Comparison of ENCODE assay signal across 8 cellular contexts in the genomic region with DNA sequence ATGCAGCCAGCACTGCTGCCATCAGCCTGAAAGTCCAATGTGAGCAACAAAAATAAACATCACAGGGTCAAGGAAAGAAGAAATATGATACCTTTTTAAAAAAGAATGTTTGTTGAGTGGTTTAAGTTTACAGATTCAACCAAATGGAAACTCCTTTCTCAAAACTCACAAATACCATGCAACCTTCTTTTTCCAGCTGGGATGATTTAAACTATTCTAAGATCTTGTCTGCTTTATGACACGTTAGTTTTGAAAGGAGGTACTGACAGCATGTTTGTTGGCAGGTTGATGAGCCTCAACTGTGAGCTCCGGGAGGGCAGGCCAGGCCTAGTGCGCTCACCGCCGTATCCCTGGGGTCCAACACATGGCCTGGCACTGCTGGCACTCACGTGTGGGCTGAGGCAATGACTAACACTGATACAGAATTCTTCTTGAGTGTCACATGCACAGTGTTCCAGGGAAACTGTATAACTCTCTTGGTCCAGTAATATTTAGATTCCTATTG. TPM values are rescaled to one million over a fixed set of nuclear protein-coding genes. Genes with fewer than 3 reads are reported as not detected.
A peak's percentile ranks its signal among the peaks of the same experiment; 100 is the strongest.
DNase-seq lines count a peak whose midpoint lies in the region; ATAC-seq and TF ChIP-seq lines count a peak whose summit lies in the region.

No MANE protein-coding gene starts in this region.

- WGBS in right cardiac atrium = 29% methylated on average over 6 of the region's 6 CpGs

- H3K4me1 ChIP-seq in adipocyte (ENCODE audit: control insufficient read depth, insufficient read depth, low read length) = peaks cover 75% of the 10 kb centered on the region
- H3K4me1 ChIP-seq in right cardiac atrium (ENCODE audit: control insufficient read depth, insufficient read depth, low read length) = peaks cover 25% of the 10 kb centered on the region
- H3K4me1 ChIP-seq in gastrocnemius medialis = peaks cover 84 to 90% of the 10 kb centered on the region in 2 donors

- H3K9ac ChIP-seq in adipocyte (ENCODE audit: low read length) = peak overlapping the region; percentile 23

- H3K9me3 ChIP-seq in adipocyte (ENCODE audit: control insufficient read depth, low read length) (no peaks in the 10 kb centered on the region), right cardiac atrium (ENCODE audit: control insufficient read depth, low read length) (no peaks in the 10 kb centered on the region), gastrocnemius medialis (no peaks in the 10 kb centered on the region)

- in situ Hi-C loops in gastrocnemius medialis (cut with MboI; ENCODE audit: low sequenced_read_pairs in 4 of 4) = loop anchor here in 1 of 4 donors (10.0 kb wide), 1 partner anchor 70 kb away; no protein-coding TSS in a partner anchor

- H3K27ac ChIP-seq in right cardiac atrium (ENCODE audit: low read length) (peak overlapping the region; percentile 72), gastrocnemius medialis (peak overlapping the region; percentile 86 to 91 (median 88))

- intact Hi-C loops in right cardiac atrium (cut with DNase I) = no loop called here
- intact Hi-C loops in gastrocnemius medialis (cut with DNase I; ENCODE audit: low total_unique reads) = loop anchor here (2.0 to 5.0 kb wide), 2 partner anchors 20 to 48 kb away; a partner anchor contains a TSS

- no peaks in the 10 kb centered on the region for H3K27me3 ChIP-seq in adipocyte (replicated peaks; ENCODE audit: control insufficient read depth, insufficient read depth, low read length)
- no peaks in the 10 kb centered on the region for H3K27me3 ChIP-seq in right cardiac atrium (ENCODE audit: control insufficient read depth, insufficient read depth)
- H3K27me3 ChIP-seq in gastrocnemius medialis = no peaks in the 10 kb centered on the region

- peak; percentile 82 for DNase-seq in ELR (ENCODE audit: low read depth)
- DNase-seq in adipocyte (ENCODE audit: low read depth) = peak; percentile 89
- DNase-seq in right cardiac atrium = peak; percentile 51 to 81 (median 81)
- DNase-seq in gastrocnemius medialis = peak; percentile 78 to 90
- no peak for DNase-seq in NCI-H345 (lab: John Stamatoyannopoulos, UW)
- no peak for DNase-seq in NK-92 treated with Interleukin-12 subunit alpha and Interleukin-12 subunit beta, amount 100 ng/mL, for 24 hours (lab: John Stamatoyannopoulos, UW)
- DNase-seq in NCI-H1436 (lab: John Stamatoyannopoulos, UW) = no peak
- no peak for DNase-seq in NCI-H1092 treated with DMSO at 0.1 percent for 48 hours (lab: John Stamatoyannopoulos, UW)

- peak; percentile 74 to 80 for ATAC-seq in right cardiac atrium
- ATAC-seq in gastrocnemius medialis = peak; percentile 82

- peak in 1 of 2 donors; percentile 31 for TF ChIP-seq POLR2A in gastrocnemius medialis (IDR thresholded peaks at IDR 0.05)

- H3K36me3 ChIP-seq in adipocyte (ENCODE audit: control insufficient read depth, insufficient read depth, low read length, severe bottlenecking) (no peaks in the 10 kb centered on the region), gastrocnemius medialis (no peaks in the 10 kb centered on the region)

- no peak for TF ChIP-seq CTCF in gastrocnemius medialis (IDR thresholded peaks at IDR 0.05 in 4 of 5, conservative IDR thresholded peaks at IDR 0.05 in 1 of 5)

- no peak overlapping the region for H3K4me3 ChIP-seq in adipocyte (ENCODE audit: low read length)
- no peak overlapping the region for H3K4me3 ChIP-seq in right cardiac atrium (ENCODE audit: low read length)
- H3K4me3 ChIP-seq in gastrocnemius medialis = no peak overlapping the region

RNA-seq across cellular contexts. Expression of a gene that starts 46.7 kb away (rescaled TPM):
- total RNA-seq in right cardiac atrium (10 to 100 TPM; 22.1 to 36.7 (median 23.6) TPM), gastrocnemius medialis (10 to 100 TPM; 11.5 to 34.1 (median 18.8) TPM)
- polyA plus RNA-seq in right cardiac atrium = 10.5 TPM

Comparison
In these comparisons a context has a peak if more than half of its experiments do, and no peak if none do; other contexts are left out.
1. DNase-seq: peak in ELR (single experiment), adipocyte (single experiment), right cardiac atrium (3 of 3) and gastrocnemius medialis (2 of 2); none in NCI-H345 (single experiment), NK-92 treated with Interleukin-12 subunit alpha and Interleukin-12 subunit beta, amount 100 ng/mL, for 24 hours (single experiment), NCI-H1436 (single experiment) and NCI-H1092 treated with DMSO at 0.1 percent for 48 hours (single experiment).